16 cellular contexts compared by ENCODE assay signal in genomic region chr14:21467620-21468019, GRCh38. TPM values are rescaled to one million over a fixed set of nuclear protein-coding genes. Genes with fewer than 3 reads are reported as not detected.
DNase-seq lines count a peak whose midpoint lies in the region; ATAC-seq and TF ChIP-seq lines count a peak whose summit lies in the region.
"Had no signal": no experiment of that assay in that cellular context is flagged by ENCODE, and none has a peak within 500 bp of the region (broad histone marks: within the 10 kb centered on the region; RNA-seq: fewer than 3 reads in every experiment).

No MANE protein-coding gene starts in this region.

- no peak for TF ChIP-seq CTCF in epithelial cell of esophagus (IDR thresholded peaks at IDR 0.05; ENCODE audit: insufficient read depth, low read depth, low read length, missing control alignments)
- no peak for TF ChIP-seq CTCF in osteocyte (IDR thresholded peaks at IDR 0.05)
- no peak for TF ChIP-seq CTCF in psoas muscle (IDR thresholded peaks at IDR 0.05)

- peaks cover 41% of the 10 kb centered on the region for H3K36me3 Mint-ChIP-seq in osteocyte (ENCODE audit: unreplicated experiment)

- no peaks in the 10 kb centered on the region for H3K9me3 ChIP-seq in psoas muscle
- H3K9me3 ChIP-seq: tibial artery had no signal

- no peak overlapping the region for H3K4me3 Mint-ChIP-seq in osteocyte (ENCODE audit: unreplicated experiment)
- H3K4me3 Mint-ChIP-seq: CD14-positive monocyte had no signal

- peaks cover 4 to 76% of the 10 kb centered on the region in 2 donors for H3K36me3 ChIP-seq in psoas muscle (ENCODE audit: insufficient read depth in 1 of 2, low read depth in 1 of 2)

- H3K27me3 ChIP-seq in psoas muscle (ENCODE audit: insufficient read depth in 3 of 3, low read length in 2 of 3) = no peaks in the 10 kb centered on the region
- H3K27me3 ChIP-seq: tibial artery had no signal

- H3K4me1 ChIP-seq in psoas muscle = no peaks in the 10 kb centered on the region
- H3K4me1 ChIP-seq: parathyroid adenoma, tibial artery had no signal

- H3K4me3 ChIP-seq in epithelial cell of esophagus (ENCODE audit: low read length) = no peak overlapping the region
- no peak overlapping the region for H3K4me3 ChIP-seq in psoas muscle
- H3K4me3 ChIP-seq: tibial artery had no signal

- H3K27ac ChIP-seq in psoas muscle = no peak overlapping the region
- H3K27ac ChIP-seq: parathyroid adenoma, tibial artery had no signal

- ATAC-seq in psoas muscle (no peak), HG03442 (IDR thresholded peaks at IDR 0.05; ENCODE audit: unreplicated experiment) (no peak)

- in situ Hi-C loops in SK-MEL-5 (cut with HindIII; ENCODE audit: low pct_unique_long_range_greater_than_20kb, low sequenced_read_pairs) = no loop called here

- H3K27ac Mint-ChIP-seq in osteocyte (ENCODE audit: unreplicated experiment) = peak overlapping the region; percentile 10

- WGBS in psoas muscle, 3 donors = 31 to 58% (median 32%) methylated on average over 1 of the region's 1 CpG

- H3K4me1 Mint-ChIP-seq in osteocyte (ENCODE audit: unreplicated experiment) = peaks cover 3% of the 10 kb centered on the region
- H3K4me1 Mint-ChIP-seq: CD14-positive monocyte had no signal

- H3K27me3 Mint-ChIP-seq in osteocyte (ENCODE audit: unreplicated experiment) = no peaks in the 10 kb centered on the region

- DNase-seq in GM04503 (ENCODE audit: low read depth) = peak; percentile 46
- peak; percentile 57 for DNase-seq in SK-MEL-5 (ENCODE audit: low read depth, low spot score)
- peak; percentile 43 for DNase-seq in epithelial cell of esophagus (ENCODE audit: low read depth)
- DNase-seq in osteocyte (ENCODE audit: extremely low spot score, unreplicated experiment) = no peak
- DNase-seq in psoas muscle = no peak
- no peak for DNase-seq in CD1c-positive myeloid dendritic cell (ENCODE audit: extremely low spot score)
- DNase-seq in NCI-H1105 (lab: John Stamatoyannopoulos, UW) = no peak
- DNase-seq: activated CD4-positive, alpha-beta T cell treated with anti-CD3 and anti-CD28 coated beads for 1 hour; activated T-cell treated with anti-CD3 and anti-CD28 coated beads for 4 hours; midbrain; NCI-H1930; T-helper 2 cell; tibial artery had no signal

- no peaks in the 10 kb centered on the region for H3K9me3 Mint-ChIP-seq in osteocyte (ENCODE audit: unreplicated experiment)

- intact Hi-C loops in psoas muscle (cut with DNase I) = no loop called here

RNA-seq across cellular contexts. Expression of gene RAB2B, which starts 9.1 kb away (rescaled TPM):
- total RNA-seq in SK-MEL-5 (2014; rRNA removed; shearing (Covaris generic)) = 15.5 and 19.9 TPM in 2 replicates
- 12.5 and 14.7 TPM in 2 replicates for polyA plus RNA-seq in SK-MEL-5 (2015; cell fraction: cytosol; rRNA removed)
- polyA plus RNA-seq in SK-MEL-5 (2015; cell fraction: nucleus; rRNA removed) = 32.0 and 45.7 TPM in 2 replicates
- 35.5 and 38.7 TPM in 2 replicates for total RNA-seq in osteocyte
- 10 to 100 TPM in 1 of 4 donors, 1 to 10 TPM in 3; 5.7 to 11.1 (median 7.4) TPM for total RNA-seq in psoas muscle
- polyA plus RNA-seq in psoas muscle = 1 to 10 TPM; 3.6 to 7.9 (median 5.1) TPM

RNA-seq across cellular contexts. Expression of gene TOX4, which starts 9.4 kb away (rescaled TPM):
- 21.2 and 23.8 TPM in 2 replicates for total RNA-seq in SK-MEL-5 (2014; rRNA removed; shearing (Covaris generic))
- polyA plus RNA-seq in SK-MEL-5 (2015; cell fraction: cytosol; rRNA removed) = 40.7 and 50.9 TPM in 2 replicates
- 27.0 and 35.3 TPM in 2 replicates for polyA plus RNA-seq in SK-MEL-5 (2015; cell fraction: nucleus; rRNA removed)
- total RNA-seq in osteocyte = 78.8 and 80.9 TPM in 2 replicates
- total RNA-seq in psoas muscle = 100 to 1,000 TPM in 3 of 4 donors, 10 to 100 TPM in 1; 98.8 to 146 (median 117) TPM
- polyA plus RNA-seq in psoas muscle = 10 to 100 TPM; 37.0 to 86.6 (median 57.4) TPM

RNA-seq across cellular contexts. Expression of gene CHD8, which starts 11.7 kb away (rescaled TPM):
- 27.8 and 32.6 TPM in 2 replicates for total RNA-seq in SK-MEL-5 (2014; rRNA removed; shearing (Covaris generic))
- polyA plus RNA-seq in SK-MEL-5 (2015; cell fraction: cytosol; rRNA removed) = 24.6 and 27.9 TPM in 2 replicates
- polyA plus RNA-seq in SK-MEL-5 (2015; cell fraction: nucleus; rRNA removed) = 50.1 and 57.0 TPM in 2 replicates
- 86.0 and 99.0 TPM in 2 replicates for total RNA-seq in osteocyte
- total RNA-seq in psoas muscle = 10 to 100 TPM; 27.1 to 40.1 (median 36.1) TPM
- 10 to 100 TPM; 11.5 to 23.6 (median 18.2) TPM for polyA plus RNA-seq in psoas muscle

RNA-seq across cellular contexts. Expression of gene METTL3, which starts 43.5 kb away (rescaled TPM):
- 44.5 and 46.8 TPM in 2 replicates for total RNA-seq in SK-MEL-5 (2014; rRNA removed; shearing (Covaris generic))
- 31.4 and 32.7 TPM in 2 replicates for polyA plus RNA-seq in SK-MEL-5 (2015; cell fraction: cytosol; rRNA removed)
- polyA plus RNA-seq in SK-MEL-5 (2015; cell fraction: nucleus; rRNA removed) = 325 and 429 TPM in 2 replicates
- total RNA-seq in osteocyte = 42.9 and 43.9 TPM in 2 replicates
- total RNA-seq in psoas muscle = 10 to 100 TPM; 17.5 to 22.1 (median 20.6) TPM
- 10 to 100 TPM; 17.8 to 43.9 (median 26.7) TPM for polyA plus RNA-seq in psoas muscle

RNA-seq across cellular contexts. Expression of gene SALL2, which starts 58.5 kb away (rescaled TPM):
- 0.85 and 1.6 TPM in 2 replicates for total RNA-seq in SK-MEL-5 (2014; rRNA removed; shearing (Covaris generic))
- 2.1 and 2.5 TPM in 2 replicates for polyA plus RNA-seq in SK-MEL-5 (2015; cell fraction: cytosol; rRNA removed)
- 0.07 and 2.6 TPM in 2 replicates for polyA plus RNA-seq in SK-MEL-5 (2015; cell fraction: nucleus; rRNA removed)
- total RNA-seq in osteocyte (22.7 and 28.1 TPM in 2 replicates), psoas muscle (1 to 10 TPM in 3 of 4 donors, under 1 TPM in 1; 0.87 to 3.8 (median 1.7) TPM)
- under 1 TPM; 0.33 to 0.93 (median 0.62) TPM for polyA plus RNA-seq in psoas muscle
- polyA plus RNA-seq: CD14-positive monocyte had no signal

Comparison
In these comparisons a context has a peak if more than half of its experiments do, and no peak if none do; other contexts are left out.
1. DNase-seq: peak in GM04503 (single experiment), SK-MEL-5 (single experiment) and epithelial cell of esophagus (single experiment); none in osteocyte (single experiment), psoas muscle (0 of 2), CD1c-positive myeloid dendritic cell (single experiment) and NCI-H1105 (single experiment).